ENCODE assay signal across 17 cellular contexts in the genomic region with DNA sequence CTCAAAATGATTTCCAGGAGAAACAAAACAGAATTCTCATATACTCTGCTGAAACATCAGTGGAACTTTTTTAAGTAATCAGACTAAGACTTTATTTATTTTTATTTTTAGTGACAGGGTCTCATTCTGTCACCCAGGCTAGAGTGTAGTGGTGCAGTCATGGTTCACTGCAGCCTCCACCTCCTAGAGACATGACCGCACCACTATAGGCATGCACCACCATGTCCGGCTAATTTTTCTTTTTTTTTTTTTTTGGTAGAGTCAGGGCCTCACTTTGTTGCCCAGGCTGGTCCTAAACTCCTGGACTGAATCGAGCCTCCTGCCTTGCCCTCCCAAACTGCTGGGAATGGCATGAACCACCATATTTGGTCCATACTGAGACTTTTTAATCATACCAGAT.
"Had no signal": no experiment of that assay in that cellular context is flagged by ENCODE, and none has a peak within 500 bp of the region (broad histone marks: within the 10 kb centered on the region; RNA-seq: fewer than 3 reads in every experiment).

No MANE protein-coding gene starts in this region.

- H2AFZ ChIP-seq: hepatocyte had no signal

- H3K27me3 ChIP-seq: brain microvascular endothelial cell, gastroesophageal sphincter, hepatocyte had no signal

- H3K4me1 ChIP-seq: gastroesophageal sphincter had no signal

- H3K9me3 Mint-ChIP-seq: activated CD4-positive, alpha-beta memory T cell treated with anti-CD3 and anti-CD28 coated beads, Interleukin-2, amount 10 ng/mL, durations not matched to agents 7 days and 5 days; mesothelial cell of epicardium; neural crest cell; stimulated activated naive CD8-positive, alpha-beta T cell treated with anti-CD3 and anti-CD28 coated beads, Interleukin-15, Interleukin-2, amounts not matched to agents 100 ng/mL and 50 ng/mL, for 24 hours had no signal

- H3K36me3 ChIP-seq: brain microvascular endothelial cell had no signal

- ATAC-seq: gastroesophageal sphincter, sciatic nerve had no signal

- H3K9me3 ChIP-seq: gastroesophageal sphincter, thoracic aorta had no signal

- H3K27me3 Mint-ChIP-seq: activated CD4-positive, alpha-beta memory T cell treated with anti-CD3 and anti-CD28 coated beads, Interleukin-2, amount 10 ng/mL, durations not matched to agents 7 days and 5 days; activated CD4-positive, alpha-beta T cell treated with anti-CD3 and anti-CD28 coated beads for 36 hours; activated naive CD8-positive, alpha-beta T cell; stimulated activated naive CD8-positive, alpha-beta T cell treated with anti-CD3 and anti-CD28 coated beads, Interleukin-15, Interleukin-2, amounts not matched to agents 100 ng/mL and 50 ng/mL, for 24 hours had no signal

- H3K4me3 Mint-ChIP-seq: activated CD4-positive, alpha-beta memory T cell treated with anti-CD3 and anti-CD28 coated beads, Interleukin-2, amount 10 ng/mL, durations not matched to agents 7 days and 5 days; activated CD4-positive, alpha-beta T cell treated with anti-CD3 and anti-CD28 coated beads for 36 hours; activated naive CD8-positive, alpha-beta T cell; mesothelial cell of epicardium; neural crest cell had no signal

- H3K27ac ChIP-seq: brain microvascular endothelial cell, gastroesophageal sphincter, thoracic aorta, VCaP had no signal

- H3K27ac Mint-ChIP-seq: activated naive CD8-positive, alpha-beta T cell; mesothelial cell of epicardium had no signal

- H3K79me2 ChIP-seq: hepatocyte had no signal

- DNase-seq: activated CD4-positive, alpha-beta memory T cell treated with anti-CD3 and anti-CD28 coated beads, Interleukin-2, amount 10 ng/mL, durations not matched to agents 7 days and 5 days; activated gamma-delta T cell; activated T-cell treated with anti-CD3 and anti-CD28 coated beads, Interleukin-2, amount 50 U/mL, for 48 hours; amygdala; effector memory CD4-positive, alpha-beta T cell; stimulated activated CD4-positive, alpha-beta T cell treated with anti-CD3 and anti-CD28 coated beads, Interleukin-2, amount 100 ng/mL, for 24 hours had no signal

- H3K4me1 Mint-ChIP-seq: mesothelial cell of epicardium, neural crest cell had no signal

- H3K4me3 ChIP-seq: gastroesophageal sphincter, hepatocyte, thoracic aorta had no signal

- H3K4me2 ChIP-seq: hepatocyte had no signal
